In genomic region chr15:64158363-64159134, GRCh38 we compare ENCODE assay signal across 12 cellular contexts. TPM values are rescaled to one million over a fixed set of nuclear protein-coding genes. Genes with fewer than 3 reads are reported as not detected.
DNase-seq lines count a peak whose midpoint lies in the region; ATAC-seq, FAIRE-seq and TF ChIP-seq lines count a peak whose summit lies in the region.
"Had no signal": no experiment of that assay in that cellular context is flagged by ENCODE, and none has a peak within 500 bp of the region (broad histone marks: within the 10 kb centered on the region; RNA-seq: fewer than 3 reads in every experiment).

No MANE protein-coding gene starts in this region.

- H4K20me1 ChIP-seq in Loucy (ENCODE audit: insufficient read depth, low read length, poor library complexity, severe bottlenecking) (peaks cover 44% of the 10 kb centered on the region), GM12878 (ENCODE audit: control insufficient read depth, insufficient read depth) (peaks cover 18% of the 10 kb centered on the region)

- H3K4me3 ChIP-seq in Caco-2 (ENCODE audit: low read depth, low read length) (no peak overlapping the region), Loucy (ENCODE audit: low read length, poor library complexity, severe bottlenecking) (peak overlapping the region; percentile 22), GM12878 (no peak overlapping the region)
- H3K4me3 ChIP-seq: SK-N-MC had no signal

- POLR2A ChIA-PET in Caco-2 (lab: Charles Lee) (no interaction called here), GM12878 (lab: Charles Lee) (interaction anchor here (2.8 kb wide), 1 partner anchor 14 kb away, joined by 8 read pairs; no protein-coding TSS in a partner anchor)

- H3K36me3 ChIP-seq in Caco-2 (ENCODE audit: control insufficient read depth, insufficient read depth, low read length) (no peaks in the 10 kb centered on the region; the same call in 1 of the 2 replicates), Loucy (ENCODE audit: insufficient read depth, low read length) (peaks cover 55% of the 10 kb centered on the region; the same call in 1 of the 2 replicates), GM12878 (ENCODE audit: control insufficient read depth in 2 of 2, insufficient read depth in 2 of 2, low read length in 1 of 2) (peaks cover 34 to 37% of the 10 kb centered on the region in 2 experiments; a peak in 3 of 4 replicates)

- TF ChIP-seq POLR2A in GM12878 (IDR thresholded peaks at IDR 0.05; ENCODE audit: low read depth, low read length) = peak; percentile 49

- H3F3A ChIP-seq in Loucy (ENCODE audit: low read depth) = peaks cover 2% of the 10 kb centered on the region; the same call in 1 of the 2 replicates

- H3K27ac Mint-ChIP-seq in Caco-2 (ENCODE audit: unreplicated experiment) = peak overlapping the region; percentile 15
- H3K27ac Mint-ChIP-seq in mesothelial cell of epicardium = peak overlapping the region; percentile 10

- no peaks in the 10 kb centered on the region; the same call in 1 of the 2 replicates for H3K4me1 ChIP-seq in Caco-2
- peaks cover 26% of the 10 kb centered on the region for H3K4me1 ChIP-seq in Loucy (ENCODE audit: insufficient read depth, low read length, poor library complexity, severe bottlenecking)
- peaks cover 22% of the 10 kb centered on the region for H3K4me1 ChIP-seq in GM12878 (ENCODE audit: control insufficient read depth, insufficient read depth, low read length)

- TF ChIP-seq CTCF in Caco-2 (IDR thresholded peaks at IDR 0.05; ENCODE audit: insufficient read depth in 1 of 2, low read depth in 1 of 2, low read length in 1 of 2, severe bottlenecking in 1 of 2, unreplicated experiment in 1 of 2) (no peak), Loucy (conservative IDR thresholded peaks at IDR 0.05; ENCODE audit: low read length) (no peak), GM12878 (IDR thresholded peaks at IDR 0.05 in 2 of 3, conservative IDR thresholded peaks at IDR 0.05 in 1 of 3; ENCODE audit: control insufficient read depth in 2 of 3, extremely low read depth in 1 of 3, insufficient read depth in 1 of 3, low read depth in 3 of 3, low read length in 3 of 3) (no peak), mesothelial cell of epicardium (IDR thresholded peaks at IDR 0.05; ENCODE audit: unreplicated experiment) (no peak), D721Med (IDR thresholded peaks at IDR 0.05; ENCODE audit: insufficient read depth, missing control alignments) (no peak)

- H3K79me2 ChIP-seq in Loucy (ENCODE audit: insufficient read depth, low read length) (peaks cover 49% of the 10 kb centered on the region), GM12878 (ENCODE audit: control insufficient read depth, insufficient read depth, low read length) (peaks cover 49% of the 10 kb centered on the region)

- H3K4me1 Mint-ChIP-seq in Caco-2 (ENCODE audit: low read depth, unreplicated experiment) (peaks cover 5% of the 10 kb centered on the region), mesothelial cell of epicardium (peaks cover 22% of the 10 kb centered on the region)

- H3K9me2 ChIP-seq in Loucy (replicated peaks; ENCODE audit: low read depth, low read length) = no peaks in the 10 kb centered on the region

- DNase-seq in Caco-2 (no peak), GM12878 (ENCODE audit: low read depth, low spot score) (no peak), mesothelial cell of epicardium (ENCODE audit: low spot score in 2 of 2, unreplicated experiment in 2 of 2) (no peak), DMS53 (lab: John Stamatoyannopoulos, UW) (no peak), kidney glomerular epithelial cell (lab: John Stamatoyannopoulos, UW) (no peak), D721Med (ENCODE audit: insufficient read length, low spot score) (no peak), SW480 (ENCODE audit: low spot score) (no peak)
- DNase-seq: activated CD4-positive, alpha-beta T cell treated with anti-CD3 and anti-CD28 coated beads, Interleukin-2, amount 50 U/mL, for 4 hours; NCI-H446 treated with DMSO at 0.1 percent for 48 hours had no signal

- no peak overlapping the region for H3K4me3 Mint-ChIP-seq in Caco-2 (ENCODE audit: unreplicated experiment)
- H3K4me3 Mint-ChIP-seq in mesothelial cell of epicardium = no peak overlapping the region

- H2AFZ ChIP-seq in Loucy (ENCODE audit: low read length) (no peak overlapping the region), GM12878 (ENCODE audit: control insufficient read depth, low read depth, low read length) (no peak overlapping the region)

- H3K9ac ChIP-seq in Loucy (ENCODE audit: low read depth, low read length, poor library complexity, severe bottlenecking) (no peak overlapping the region), GM12878 (ENCODE audit: control insufficient read depth, insufficient read depth, low read length) (no peak overlapping the region; the same call in 1 of the 2 replicates)

- H3K9me3 Mint-ChIP-seq in Caco-2 (ENCODE audit: unreplicated experiment) = no peaks in the 10 kb centered on the region
- no peaks in the 10 kb centered on the region for H3K9me3 Mint-ChIP-seq in mesothelial cell of epicardium

- no peak for TF ChIP-seq EP300 in GM12878 (IDR thresholded peaks at IDR 0.05; ENCODE audit: borderline replicate concordance in 1 of 2, control insufficient read depth in 1 of 2, low read depth in 2 of 2, low read length in 2 of 2)

- CTCF ChIA-PET in Caco-2 (lab: Charles Lee) = no interaction called here
- CTCF ChIA-PET in GM12878 (lab: Yijun Ruan, JAX) = interaction anchor here (0.5 to 1.3 kb wide), 2 partner anchors 60 to 368 kb away, joined by 3 read pairs; no protein-coding TSS in a partner anchor

- TF ChIP-seq RAD21 in GM12878 (IDR thresholded peaks at IDR 0.05; ENCODE audit: insufficient read depth, low read depth, low read length) = no peak

- H3K27ac ChIP-seq in GM12878 (ENCODE audit: control insufficient read depth, insufficient read depth) = no peak overlapping the region
- H3K27ac ChIP-seq: SK-N-MC had no signal

- 76% methylated on average over 11 of the region's 11 CpGs for WGBS in GM12878 (ENCODE audit: insufficient coverage, insufficient replicate concordance, low lambda C conversion rate, missing lambda C conversion rate)

- H3K36me3 Mint-ChIP-seq in Caco-2 (ENCODE audit: insufficient read depth, unreplicated experiment) (peaks cover 75% of the 10 kb centered on the region), mesothelial cell of epicardium (peaks cover 33% of the 10 kb centered on the region)

- FAIRE-seq in GM12878 (lab: Jason Lieb, UNC) (no peak), D721Med (lab: Jason Lieb, UNC) (no peak)
- FAIRE-seq: GM12892 had no signal

- H3K27me3 Mint-ChIP-seq in Caco-2 (ENCODE audit: insufficient read depth, unreplicated experiment) (no peaks in the 10 kb centered on the region), mesothelial cell of epicardium (ENCODE audit: low read depth) (peaks cover under 1% of the 10 kb centered on the region)

- no peaks in the 10 kb centered on the region for H3K27me3 ChIP-seq in Caco-2 (replicated peaks; ENCODE audit: control insufficient read depth, insufficient read depth, low read length)
- no peaks in the 10 kb centered on the region for H3K27me3 ChIP-seq in Loucy (ENCODE audit: insufficient read depth, low read length, poor library complexity, severe bottlenecking)
- no peaks in the 10 kb centered on the region for H3K27me3 ChIP-seq in GM12878 (replicated peaks in 1 of 2; ENCODE audit: control insufficient read depth in 2 of 2, insufficient read depth in 2 of 2, low read length in 1 of 2)

- in situ Hi-C loops in GM12878 (cut with MboI) = no loop called here

- RAD21 ChIA-PET in GM12878 (lab: Charles Lee; ENCODE audit: unreplicated experiment) = interaction anchor here (0.8 kb wide), 1 partner anchor 26 kb away, joined by 4 read pairs; no protein-coding TSS in a partner anchor

- SMC1A ChIA-PET in GM12878 (lab: Charles Lee; ENCODE audit: uncharacterized antibody, unreplicated experiment) = no interaction called here

- BruUV-seq in Caco-2 (replicated peaks; lab: Mats Ljungman, UMichigan) (no TSS peak), GM12878 (replicated peaks; lab: Mats Ljungman, UMichigan) (no TSS peak)

- H3K9me3 ChIP-seq in Caco-2 (no peaks in the 10 kb centered on the region), Loucy (ENCODE audit: insufficient read depth, low read depth, low read length) (no peaks in the 10 kb centered on the region), GM12878 (replicated peaks; ENCODE audit: control insufficient read depth, insufficient read depth, low read length) (no peaks in the 10 kb centered on the region)

- ATAC-seq in GM12878 = no peak

- H3K4me2 ChIP-seq in Loucy (ENCODE audit: low read depth, low read length, poor library complexity, severe bottlenecking) = peak overlapping the region; percentile 88
- H3K4me2 ChIP-seq in GM12878 (ENCODE audit: control insufficient read depth, insufficient read depth) = peak overlapping the region; percentile 69

- intact Hi-C loops in Caco-2 (cut with micrococcal nuclease; ENCODE audit: unreplicated experiment) (no loop called here), GM12878 (cut with micrococcal nuclease; ENCODE audit: unreplicated experiment) (loop anchor here (10.0 kb wide), 1 partner anchor 684 kb away; no protein-coding TSS in a partner anchor)

RNA-seq across cellular contexts. Expression of gene PPIB, which starts 4.3 kb away (rescaled TPM):
- 458 and 504 TPM in 2 replicates for total RNA-seq in Caco-2 (2022)
- 92.7 and 97.9 TPM in 2 replicates for total RNA-seq in GM12878 (2013; cell fraction: nucleolus; rRNA removed)
- total RNA-seq in GM12878 (2014; rRNA removed) = 336 and 349 TPM in 2 replicates
- total RNA-seq in GM12878 (2014; rRNA removed; fragmentation: Illumina TruSeq; extraction: Trizol) = 401 and 446 TPM in 2 replicates
- total RNA-seq in GM12878 (2021) = 404 and 424 TPM in 2 replicates
- polyA plus RNA-seq in GM12878 (2011; ENCODE audit: low read depth) = 388 TPM
- polyA plus RNA-seq in GM12878 (2011; rRNA removed) = 281 and 344 TPM in 2 replicates
- polyA plus RNA-seq in GM12878 (2011; cell fraction: cytosol; rRNA removed) = 359 and 447 TPM in 2 replicates
- polyA plus RNA-seq in GM12878 (2011; cell fraction: nucleus; rRNA removed) = 184 and 201 TPM in 2 replicates
- 477 and 571 TPM in 2 replicates for polyA plus RNA-seq in GM12878 (2012)
- 284 and 570 TPM in 2 replicates for polyA plus RNA-seq in GM12878 (2014; fragmentation: Illumina TruSeq; extraction: Trizol)
- 100 to 1,000 TPM; 831 to 858 TPM for polyA plus RNA-seq in GM12878 (2014; fragmentation: Nextera tagmentation; extraction: Ambion mirVana)
- polyA plus RNA-seq in GM12878 (2014; rRNA removed) = 393 and 399 TPM in 2 replicates
- 100 to 1,000 TPM; 915 to 936 TPM for polyA plus RNA-seq in GM12878 (2016; fragmentation: Nextera tagmentation; extraction: Ambion mirVana)
- 248 and 256 TPM in 2 replicates for polyA minus RNA-seq in GM12878 (2011; rRNA and poly(A)+ RNA removed)
- polyA minus RNA-seq in GM12878 (2011; cell fraction: cytosol; rRNA and poly(A)+ RNA removed) = 100 and 121 TPM in 2 replicates
- polyA minus RNA-seq in GM12878 (2011; cell fraction: nucleus; rRNA and poly(A)+ RNA removed) = 23.7 and 44.3 TPM in 2 replicates
- total RNA-seq in mesothelial cell of epicardium = 422 to 430 TPM (median 425 TPM) in 3 replicates

RNA-seq across cellular contexts. Expression of gene SNX22, which starts 7.0 kb away (rescaled TPM):
- total RNA-seq in Caco-2 (2022) = 0.91 and 1.2 TPM in 2 replicates
- total RNA-seq in GM12878 (2013; cell fraction: nucleolus; rRNA removed) = 19.1 and 22.5 TPM in 2 replicates
- 23.2 and 25.7 TPM in 2 replicates for total RNA-seq in GM12878 (2014; rRNA removed)
- 11.1 and 12.2 TPM in 2 replicates for total RNA-seq in GM12878 (2014; rRNA removed; fragmentation: Illumina TruSeq; extraction: Trizol)
- 23.2 and 26.1 TPM in 2 replicates for total RNA-seq in GM12878 (2021)
- polyA plus RNA-seq in GM12878 (2011; ENCODE audit: low read depth) = 3.8 TPM
- 3.2 and 4.4 TPM in 2 replicates for polyA plus RNA-seq in GM12878 (2011; rRNA removed)
- polyA plus RNA-seq in GM12878 (2011; cell fraction: cytosol; rRNA removed) = 8.4 and 9.9 TPM in 2 replicates
- 40.5 and 42.5 TPM in 2 replicates for polyA plus RNA-seq in GM12878 (2011; cell fraction: nucleus; rRNA removed)
- 7.4 and 8.1 TPM in 2 replicates for polyA plus RNA-seq in GM12878 (2012)
- polyA plus RNA-seq in GM12878 (2014; fragmentation: Illumina TruSeq; extraction: Trizol) = 6.6 and 10.4 TPM in 2 replicates
- polyA plus RNA-seq in GM12878 (2014; fragmentation: Nextera tagmentation; extraction: Ambion mirVana) = 1 to 10 TPM; 6.3 to 6.8 TPM
- 26.1 and 29.0 TPM in 2 replicates for polyA plus RNA-seq in GM12878 (2014; rRNA removed)
- 1 to 10 TPM; 6.4 to 6.9 TPM for polyA plus RNA-seq in GM12878 (2016; fragmentation: Nextera tagmentation; extraction: Ambion mirVana)
- polyA minus RNA-seq in GM12878 (2011; rRNA and poly(A)+ RNA removed) = 6.1 and 10.1 TPM in 2 replicates
- 1.6 and 2.0 TPM in 2 replicates for polyA minus RNA-seq in GM12878 (2011; cell fraction: cytosol; rRNA and poly(A)+ RNA removed)
- 13.7 and 25.9 TPM in 2 replicates for polyA minus RNA-seq in GM12878 (2011; cell fraction: nucleus; rRNA and poly(A)+ RNA removed)
- total RNA-seq in mesothelial cell of epicardium = 0.78 to 0.91 TPM (median 0.79 TPM) in 3 replicates
